Comparison of ENCODE assay signal across 17 cellular contexts in the genomic region with DNA sequence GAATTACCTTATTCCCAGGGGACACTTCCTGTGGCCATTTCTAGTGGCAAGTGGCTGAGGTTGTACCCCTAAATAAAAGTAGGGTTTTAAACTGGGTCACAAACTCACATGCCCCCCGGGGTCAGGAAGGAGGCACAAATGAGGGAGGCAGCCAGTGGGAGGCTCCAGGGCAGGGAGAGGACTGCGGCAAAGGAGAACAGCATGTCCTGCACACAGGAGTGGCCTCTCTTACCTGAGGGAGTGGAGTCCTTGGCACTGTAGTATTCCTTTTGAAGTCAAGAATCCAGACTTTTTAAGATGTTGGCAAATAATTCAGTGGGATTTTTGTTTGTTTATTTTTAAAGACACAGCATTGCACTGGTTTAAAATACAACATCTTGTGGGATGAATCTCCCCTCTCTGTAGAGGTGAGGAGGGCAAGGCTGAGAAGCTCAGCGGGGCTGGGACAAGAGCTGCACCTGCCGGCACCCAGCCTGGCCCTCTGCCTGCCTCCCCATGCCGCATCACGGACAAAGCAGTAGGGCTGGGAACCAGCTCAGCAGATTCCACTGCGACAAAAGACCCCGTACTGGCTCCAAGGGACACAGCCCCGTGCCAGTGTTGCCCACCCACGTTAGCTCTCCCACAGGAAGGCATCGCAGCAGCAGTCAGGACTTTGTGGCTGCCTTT. TPM values are rescaled to one million over a fixed set of nuclear protein-coding genes. Genes with fewer than 3 reads are reported as not detected.
DNase-seq lines count a peak whose midpoint lies in the region; ATAC-seq, FAIRE-seq and TF ChIP-seq lines count a peak whose summit lies in the region.
"Had no signal": no experiment of that assay in that cellular context is flagged by ENCODE, and none has a peak within 500 bp of the region (broad histone marks: within the 10 kb centered on the region; RNA-seq: fewer than 3 reads in every experiment).

No MANE protein-coding gene starts in this region.

- H3K4me1 ChIP-seq in OCI-LY7 (ENCODE audit: insufficient read depth, low read length, poor library complexity, severe bottlenecking): peaks cover 43% of the 10 kb centered on the region
- peaks cover 18% of the 10 kb centered on the region for H3K4me1 ChIP-seq in endothelial cell of umbilical vein (ENCODE audit: control insufficient read depth, extremely low read depth, insufficient read depth, low read length)

- no peaks in the 10 kb centered on the region for H3K9me3 Mint-ChIP-seq in activated CD4-positive, alpha-beta T cell treated with anti-CD3 and anti-CD28 coated beads, Interleukin-2, amount 10 ng/mL, durations not matched to agents 7 days and 5 days
- H3K9me3 Mint-ChIP-seq in stimulated activated naive CD8-positive, alpha-beta T cell treated with anti-CD3 and anti-CD28 coated beads, Interleukin-15, amount 100 ng/mL, for 72 hours: no peaks in the 10 kb centered on the region
- H3K9me3 Mint-ChIP-seq: naive thymus-derived CD8-positive, alpha-beta T cell had no signal

- intact Hi-C loops in OCI-LY7 (cut with micrococcal nuclease; ENCODE audit: unreplicated experiment): no loop called here
- intact Hi-C loops in endothelial cell of umbilical vein (cut with micrococcal nuclease): loop anchor here (1.0 kb wide), 1 partner anchor 12 kb away; no protein-coding TSS in a partner anchor

- H3K9me1 ChIP-seq in endothelial cell of umbilical vein (replicated peaks; ENCODE audit: control insufficient read depth, extremely low read depth, insufficient read depth, low read length): no peaks in the 10 kb centered on the region

- H3K9ac ChIP-seq in endothelial cell of umbilical vein (replicated peaks; ENCODE audit: extremely low read depth, insufficient read depth, low read length): no peak overlapping the region

- H3K9me3 ChIP-seq in OCI-LY7 (ENCODE audit: low read length): no peaks in the 10 kb centered on the region
- no peaks in the 10 kb centered on the region for H3K9me3 ChIP-seq in endothelial cell of umbilical vein (replicated peaks; ENCODE audit: control insufficient read depth, insufficient read depth, low read length)
- H3K9me3 ChIP-seq: body of pancreas had no signal

- H3K27me3 Mint-ChIP-seq in activated CD4-positive, alpha-beta T cell treated with anti-CD3 and anti-CD28 coated beads, Interleukin-2, amount 10 ng/mL, durations not matched to agents 7 days and 5 days: no peaks in the 10 kb centered on the region
- H3K27me3 Mint-ChIP-seq in stimulated activated naive CD8-positive, alpha-beta T cell treated with anti-CD3 and anti-CD28 coated beads, Interleukin-15, amount 100 ng/mL, for 72 hours: peaks cover 16% of the 10 kb centered on the region
- H3K27me3 Mint-ChIP-seq: IgD-negative memory B cell; naive thymus-derived CD8-positive, alpha-beta T cell had no signal

- H3K27me3 ChIP-seq in endothelial cell of umbilical vein (ENCODE audit: control insufficient read depth in 2 of 2, insufficient read depth in 2 of 2, low read length in 2 of 2): no peaks in the 10 kb centered on the region
- H3K27me3 ChIP-seq: body of pancreas had no signal

- H3K36me3 Mint-ChIP-seq in activated CD4-positive, alpha-beta T cell treated with anti-CD3 and anti-CD28 coated beads, Interleukin-2, amount 10 ng/mL, durations not matched to agents 7 days and 5 days (ENCODE audit: low read depth): no peaks in the 10 kb centered on the region
- H3K36me3 Mint-ChIP-seq: naive thymus-derived CD8-positive, alpha-beta T cell had no signal

- H3K4me2 ChIP-seq in OCI-LY7 (ENCODE audit: low read length): peak overlapping the region; percentile 11; the same call in 1 of the 2 replicates
- H3K4me2 ChIP-seq in endothelial cell of umbilical vein (ENCODE audit: insufficient read depth, low read length): no peak overlapping the region

- POLR2A ChIA-PET in activated CD4-positive, alpha-beta T cell treated with anti-CD3 and anti-CD28 coated beads, Interleukin-2, amount 10 ng/mL, durations not matched to agents 7 days and 5 days (lab: Charles Lee): no interaction called here
- POLR2A ChIA-PET in OCI-LY7 (lab: Charles Lee): interaction anchor here (0.5 to 0.7 kb wide), 2 partner anchors 79 to 361 kb away, joined by 3 to 6 read pairs; no protein-coding TSS in a partner anchor
- POLR2A ChIA-PET in endothelial cell of umbilical vein (lab: Charles Lee): no interaction called here

- BruUV-seq in OCI-LY7 (replicated peaks; lab: Mats Ljungman, UMichigan): no TSS peak
- no TSS peak for BruUV-seq in endothelial cell of umbilical vein (replicated peaks; lab: Mats Ljungman, UMichigan)

- FAIRE-seq in endothelial cell of umbilical vein (lab: Jason Lieb, UNC): peak; percentile 8
- FAIRE-seq: TTC549 had no signal

- no peak overlapping the region for H2AFZ ChIP-seq in OCI-LY7 (ENCODE audit: low read length)
- H2AFZ ChIP-seq in endothelial cell of umbilical vein (ENCODE audit: low read depth, low read length): no peak overlapping the region

- DNase-seq in activated CD4-positive, alpha-beta T cell treated with anti-CD3 and anti-CD28 coated beads, Interleukin-2, amount 10 ng/mL, durations not matched to agents 7 days and 5 days: no peak
- no peak for DNase-seq in activated CD4-positive, alpha-beta T cell treated with anti-CD3 and anti-CD28 coated beads, Interleukin-2, amount 50 U/mL, for 1 hour
- DNase-seq in OCI-LY7 (ENCODE audit: low spot score): no peak
- no peak for DNase-seq in endothelial cell of umbilical vein (ENCODE audit: low read depth, low spot score)
- DNase-seq in stimulated activated naive CD8-positive, alpha-beta T cell treated with anti-CD3 and anti-CD28 coated beads, Interleukin-15, amount 100 ng/mL, for 72 hours: no peak
- DNase-seq in SIG-M5 treated with dmso at 0.1 percent for 504 hours (lab: John Stamatoyannopoulos, UW; ENCODE audit: unreplicated experiment): no peak
- no peak for DNase-seq in caudate nucleus (lab: John Stamatoyannopoulos, UW)
- DNase-seq: body of pancreas; effector memory CD4-positive, alpha-beta T cell; left cardiac atrium; naive thymus-derived CD8-positive, alpha-beta T cell; NCI-H1436 treated with DMSO at 0.1 percent for 48 hours; NCI-H69; Right ventricle myocardium superior had no signal

- CTCF ChIA-PET in activated CD4-positive, alpha-beta T cell treated with anti-CD3 and anti-CD28 coated beads, Interleukin-2, amount 10 ng/mL, durations not matched to agents 7 days and 5 days (lab: Charles Lee): interaction anchor here (0.6 to 1.4 kb wide), 3 partner anchors 12 to 228 kb away, joined by 3 read pairs; no protein-coding TSS in a partner anchor
- CTCF ChIA-PET in OCI-LY7 (lab: Charles Lee; ENCODE audit: unreplicated experiment) (interaction anchor here (0.5 kb wide), 1 partner anchor 210 kb away, joined by 4 read pairs; no protein-coding TSS in a partner anchor), endothelial cell of umbilical vein (lab: Charles Lee) (interaction anchor here (0.6 to 1.9 kb wide), 4 partner anchors 26 to 269 kb away, joined by 3 to 5 read pairs (median 3); no protein-coding TSS in a partner anchor)

- no peaks in the 10 kb centered on the region for H3K9me2 ChIP-seq in OCI-LY7 (ENCODE audit: insufficient read depth, low read length)

- H3K4me3 ChIP-seq in OCI-LY7 (ENCODE audit: low read depth, low read length, poor library complexity, severe bottlenecking) (no peak overlapping the region), endothelial cell of umbilical vein (replicated peaks in 1 of 3; ENCODE audit: insufficient read depth in 1 of 3, low read depth in 1 of 3, low read length in 3 of 3) (no peak overlapping the region)
- H3K4me3 ChIP-seq: body of pancreas had no signal

- H3K79me2 ChIP-seq in OCI-LY7 (ENCODE audit: insufficient read depth, low read depth, low read length): peaks cover 3% of the 10 kb centered on the region; the same call in 1 of the 2 replicates
- H3K79me2 ChIP-seq in endothelial cell of umbilical vein (ENCODE audit: control insufficient read depth, insufficient read depth, low read length): peaks cover 93% of the 10 kb centered on the region

- H3K27ac Mint-ChIP-seq in activated CD4-positive, alpha-beta T cell treated with anti-CD3 and anti-CD28 coated beads, Interleukin-2, amount 10 ng/mL, durations not matched to agents 7 days and 5 days: peak overlapping the region; percentile 77
- peak overlapping the region; percentile 91 to 97 for H3K27ac Mint-ChIP-seq in stimulated activated naive CD8-positive, alpha-beta T cell treated with anti-CD3 and anti-CD28 coated beads, Interleukin-15, amount 100 ng/mL, for 72 hours
- H3K27ac Mint-ChIP-seq: IgD-negative memory B cell; naive thymus-derived CD8-positive, alpha-beta T cell had no signal

- no peak for TF ChIP-seq POLR2A in endothelial cell of umbilical vein (IDR thresholded peaks at IDR 0.05; ENCODE audit: low read depth, low read length)

- no peak overlapping the region for H3K4me3 Mint-ChIP-seq in activated CD4-positive, alpha-beta T cell treated with anti-CD3 and anti-CD28 coated beads, Interleukin-2, amount 10 ng/mL, durations not matched to agents 7 days and 5 days
- H3K4me3 Mint-ChIP-seq in stimulated activated naive CD8-positive, alpha-beta T cell treated with anti-CD3 and anti-CD28 coated beads, Interleukin-15, amount 100 ng/mL, for 72 hours: peak overlapping the region; percentile 54 to 82
- H3K4me3 Mint-ChIP-seq: naive thymus-derived CD8-positive, alpha-beta T cell had no signal

- H3K27ac ChIP-seq in OCI-LY7 (ENCODE audit: low read depth, low read length, poor library complexity, severe bottlenecking): no peak overlapping the region
- H3K27ac ChIP-seq in endothelial cell of umbilical vein (ENCODE audit: insufficient read depth, low read depth, low read length): no peak overlapping the region
- H3K27ac ChIP-seq in caudate nucleus (ENCODE audit: low read depth, low read length): no peak overlapping the region
- H3K27ac ChIP-seq: body of pancreas had no signal

- dilution Hi-C loops in endothelial cell of umbilical vein (cut with MboI; ENCODE audit: extremely low pct_ligation_motif_present, low sequenced_read_pairs): no loop called here

- H3K4me1 Mint-ChIP-seq in activated CD4-positive, alpha-beta T cell treated with anti-CD3 and anti-CD28 coated beads, Interleukin-2, amount 10 ng/mL, durations not matched to agents 7 days and 5 days: peaks cover 41% of the 10 kb centered on the region
- H3K4me1 Mint-ChIP-seq in stimulated activated naive CD8-positive, alpha-beta T cell treated with anti-CD3 and anti-CD28 coated beads, Interleukin-15, amount 100 ng/mL, for 72 hours: peaks cover 47% of the 10 kb centered on the region

- H3K36me3 ChIP-seq in OCI-LY7 (ENCODE audit: insufficient read depth, low read length) (no peaks in the 10 kb centered on the region), endothelial cell of umbilical vein (ENCODE audit: control insufficient read depth in 2 of 2, extremely low read depth in 1 of 2, insufficient read depth in 2 of 2, low read length in 2 of 2) (peaks cover 2 to 10% of the 10 kb centered on the region in 2 experiments)

- H4K20me1 ChIP-seq in OCI-LY7 (ENCODE audit: insufficient read depth, low read length) (no peaks in the 10 kb centered on the region), endothelial cell of umbilical vein (replicated peaks; ENCODE audit: control insufficient read depth, extremely low read depth, insufficient read depth, low read length) (peaks cover 7% of the 10 kb centered on the region)

- TF ChIP-seq CTCF in OCI-LY7 (conservative IDR thresholded peaks at IDR 0.05; ENCODE audit: low read length) (no peak), endothelial cell of umbilical vein (IDR thresholded peaks at IDR 0.05; ENCODE audit: extremely low read depth in 1 of 2, insufficient read depth in 1 of 2, low read depth in 1 of 2, low read length in 2 of 2) (no peak)

- peak; percentile 1 for ATAC-seq in stimulated activated naive CD8-positive, alpha-beta T cell treated with anti-CD3 and anti-CD28 coated beads, Interleukin-15, amount 100 ng/mL, for 72 hours
- ATAC-seq in GM21381 (IDR thresholded peaks at IDR 0.05; ENCODE audit: unreplicated experiment): no peak
- ATAC-seq: body of pancreas; left cardiac atrium; naive thymus-derived CD8-positive, alpha-beta T cell had no signal

RNA-seq across cellular contexts. Expression of a gene that starts 22.2 kb away (rescaled TPM):
- 1 to 10 TPM; 4.8 to 6.6 TPM for total RNA-seq in activated CD4-positive, alpha-beta T cell treated with anti-CD3 and anti-CD28 coated beads, Interleukin-2, amount 10 ng/mL, durations not matched to agents 7 days and 5 days
- total RNA-seq in OCI-LY7 (2014; rRNA removed; shearing (Covaris generic)): 14.0 and 17.9 TPM in 2 replicates
- 1.1 and 1.2 TPM in 2 replicates for total RNA-seq in OCI-LY7 (2022)
- total RNA-seq in endothelial cell of umbilical vein: 41.9 and 50.9 TPM in 2 replicates
- 61.2 and 66.7 TPM in 2 replicates for polyA plus RNA-seq in endothelial cell of umbilical vein
- 39.4 and 39.6 TPM in 2 replicates for polyA plus RNA-seq in endothelial cell of umbilical vein (2011; cell fraction: cytosol; rRNA removed)
- 30.4 and 32.4 TPM in 2 replicates for polyA plus RNA-seq in endothelial cell of umbilical vein (2011; cell fraction: nucleus; rRNA removed)
- 25.2 and 26.0 TPM in 2 replicates for polyA plus RNA-seq in endothelial cell of umbilical vein (2012)
- 68.1 and 84.0 TPM in 2 replicates for polyA minus RNA-seq in endothelial cell of umbilical vein
- 6.3 TPM for polyA minus RNA-seq in endothelial cell of umbilical vein (2011; cell fraction: cytosol; rRNA and poly(A)+ RNA removed)
- polyA minus RNA-seq in endothelial cell of umbilical vein (2011; cell fraction: nucleus; rRNA and poly(A)+ RNA removed): 27.8 and 30.8 TPM in 2 replicates
